In genomic region chr17:80751460-80752368, GRCh38 we compare ENCODE assay signal across 12 cellular contexts.
DNase-seq lines count a peak whose midpoint lies in the region; ATAC-seq and TF ChIP-seq lines count a peak whose summit lies in the region.
"Had no signal": no experiment of that assay in that cellular context is flagged by ENCODE, and none has a peak within 500 bp of the region (broad histone marks: within the 10 kb centered on the region; RNA-seq: fewer than 3 reads in every experiment).

No MANE protein-coding gene starts in this region.

- no peaks in the 10 kb centered on the region for H3K27me3 Mint-ChIP-seq in T-helper 17 cell
- peaks cover 6% of the 10 kb centered on the region for H3K27me3 Mint-ChIP-seq in glutamatergic neuron (ENCODE audit: unreplicated experiment)
- no peaks in the 10 kb centered on the region for H3K27me3 Mint-ChIP-seq in effector memory CD8-positive, alpha-beta T cell

- peak overlapping the region; percentile 78 for H3K27ac Mint-ChIP-seq in T-helper 17 cell
- peak overlapping the region; percentile 76 for H3K27ac Mint-ChIP-seq in glutamatergic neuron (ENCODE audit: unreplicated experiment)
- H3K27ac Mint-ChIP-seq in effector memory CD8-positive, alpha-beta T cell = peak overlapping the region in 1 of 2 donors; percentile 44

- no peak for ATAC-seq in T-helper 17 cell
- ATAC-seq in HG03354 (IDR thresholded peaks at IDR 0.05; ENCODE audit: poor library complexity, severe bottlenecking, unreplicated experiment) = no peak
- ATAC-seq in effector memory CD8-positive, alpha-beta T cell (replicated peaks) = no peak

- H3K9me3 ChIP-seq in T-helper 17 cell (ENCODE audit: control insufficient read depth, low read length, poor library complexity, severe bottlenecking) = no peaks in the 10 kb centered on the region
- H3K9me3 ChIP-seq: spleen had no signal

- TF ChIP-seq CTCF in glutamatergic neuron (IDR thresholded peaks at IDR 0.05; ENCODE audit: partially characterized antibody, unreplicated experiment) = no peak
- TF ChIP-seq CTCF in GM10266 (IDR thresholded peaks at IDR 0.05; ENCODE audit: control insufficient read depth, insufficient read depth, low read depth, missing control alignments) = no peak

- H3K9me3 Mint-ChIP-seq in glutamatergic neuron (ENCODE audit: unreplicated experiment) = peaks cover 9% of the 10 kb centered on the region
- no peaks in the 10 kb centered on the region for H3K9me3 Mint-ChIP-seq in effector memory CD8-positive, alpha-beta T cell

- H3K4me3 Mint-ChIP-seq in T-helper 17 cell = no peak overlapping the region
- H3K4me3 Mint-ChIP-seq in glutamatergic neuron (ENCODE audit: unreplicated experiment) = peak overlapping the region; percentile 52
- no peak overlapping the region for H3K4me3 Mint-ChIP-seq in effector memory CD8-positive, alpha-beta T cell

- DNase-seq in GM04503 (ENCODE audit: low read depth) (peak; percentile 86), T-helper 17 cell (no peak), glutamatergic neuron (no peak), putamen (ENCODE audit: low spot score) (peak; percentile 39), GM10266 (ENCODE audit: extremely low spot score) (no peak), 8988T (no peak)
- DNase-seq in effector memory CD8-positive, alpha-beta T cell = no peak
- DNase-seq: activated CD4-positive, alpha-beta T cell treated with anti-CD3 and anti-CD28 coated beads, Interleukin-2, amount 50 U/mL, for 1 hour; erythroblast; NCI-H187 treated with DMSO at 0.1 percent for 48 hours; spleen had no signal

- H3K4me1 Mint-ChIP-seq in T-helper 17 cell (peaks cover 13% of the 10 kb centered on the region), glutamatergic neuron (ENCODE audit: low read depth, unreplicated experiment) (peaks cover 36% of the 10 kb centered on the region)
- peaks cover 4% of the 10 kb centered on the region in 2 donors for H3K4me1 Mint-ChIP-seq in effector memory CD8-positive, alpha-beta T cell (ENCODE audit: low read depth in 2 of 2)

- H3K36me3 Mint-ChIP-seq in T-helper 17 cell (ENCODE audit: low read depth) (no peaks in the 10 kb centered on the region), glutamatergic neuron (ENCODE audit: unreplicated experiment) (peaks cover 9% of the 10 kb centered on the region)
- H3K36me3 Mint-ChIP-seq in effector memory CD8-positive, alpha-beta T cell (ENCODE audit: insufficient read depth) = peaks cover 3% of the 10 kb centered on the region

Comparison
In these comparisons a context has a peak if more than half of its experiments do, and no peak if none do; other contexts are left out.
1. DNase-seq: peak in GM04503 (single experiment) and putamen (single experiment); none in T-helper 17 cell (0 of 3), glutamatergic neuron (single experiment), effector memory CD8-positive, alpha-beta T cell (0 of 3), GM10266 (single experiment) and 8988T (single experiment).